ENCODE assay signal across 8 cellular contexts in genomic region chr12:115337693-115338543, GRCh38.
DNase-seq lines count a peak whose midpoint lies in the region; ATAC-seq and TF ChIP-seq lines count a peak whose summit lies in the region.

No MANE protein-coding gene starts in this region.

- no peak overlapping the region for H2BK5ac ChIP-seq in mesenchymal stem cell (ENCODE audit: low read depth, low read length, poor library complexity, severe bottlenecking)

- WGBS in mesenchymal stem cell = 65% methylated on average over 12 of the region's 12 CpGs

- peak overlapping the region in 1 of 2 experiments; percentile 47 for H3K4ac ChIP-seq in mesenchymal stem cell (ENCODE audit: low read depth in 1 of 2, low read length in 2 of 2)

- peak overlapping the region; percentile 56 for H4K8ac ChIP-seq in mesenchymal stem cell (ENCODE audit: low read length)

- no peak overlapping the region for H3K27ac ChIP-seq in colonic mucosa
- no peak overlapping the region for H3K27ac ChIP-seq in mesenchymal stem cell (ENCODE audit: low read length, poor library complexity, severe bottlenecking)

- H2AK5ac ChIP-seq in mesenchymal stem cell (ENCODE audit: low read length, severe bottlenecking) = no peak overlapping the region

- H3K36me3 ChIP-seq in colonic mucosa = no peaks in the 10 kb centered on the region
- H3K36me3 ChIP-seq in mesenchymal stem cell (ENCODE audit: control insufficient read depth in 1 of 2, insufficient read depth in 2 of 2, low read depth in 1 of 2, low read length in 2 of 2) = no peaks in the 10 kb centered on the region

- no peaks in the 10 kb centered on the region for H3K4me1 ChIP-seq in colonic mucosa
- peaks cover 9% of the 10 kb centered on the region for H3K4me1 ChIP-seq in mesenchymal stem cell (ENCODE audit: control insufficient read depth, insufficient read depth, low read depth, low read length)

- H3K4me3 Mint-ChIP-seq in naive thymus-derived CD8-positive, alpha-beta T cell = no peak overlapping the region

- no peak overlapping the region for H3K4me2 ChIP-seq in mesenchymal stem cell (ENCODE audit: low read length, poor library complexity, severe bottlenecking)

- no peaks in the 10 kb centered on the region for H3K9me3 ChIP-seq in colonic mucosa
- H3K9me3 ChIP-seq in mesenchymal stem cell (ENCODE audit: control insufficient read depth, low read length) = peaks cover 5% of the 10 kb centered on the region

- DNase-seq in AG09309 (ENCODE audit: low read depth) (peak; percentile 74), NCI-H128 (lab: John Stamatoyannopoulos, UW; ENCODE audit: unreplicated experiment) (peak; percentile 21), colonic mucosa (peak; percentile 45), mesenchymal stem cell (peak; percentile 97)
- no peak for DNase-seq in naive thymus-derived CD8-positive, alpha-beta T cell

- H2AFZ ChIP-seq in mesenchymal stem cell (ENCODE audit: low read depth, low read length) = peak overlapping the region; percentile 87

- no peaks in the 10 kb centered on the region for H3K79me1 ChIP-seq in mesenchymal stem cell (replicated peaks; ENCODE audit: low read length, poor library complexity, severe bottlenecking)

- peak overlapping the region; percentile 65 to 98 for H2BK12ac ChIP-seq in mesenchymal stem cell (ENCODE audit: low read length in 2 of 2)

- H3K23ac ChIP-seq in mesenchymal stem cell (ENCODE audit: low read length in 2 of 2) = no peak overlapping the region

- TF ChIP-seq CTCF in AG09309 (IDR thresholded peaks at IDR 0.05; ENCODE audit: control insufficient read depth, insufficient read depth, low read depth, low read length, missing control alignments) = no peak
- TF ChIP-seq CTCF in colonic mucosa (IDR thresholded peaks at IDR 0.05) = no peak

- H3K27me3 Mint-ChIP-seq in naive thymus-derived CD8-positive, alpha-beta T cell = peaks cover 0 to 24% (median 9%) of the 10 kb centered on the region in 5 donors

- H2BK15ac ChIP-seq in mesenchymal stem cell (ENCODE audit: low read depth, poor library complexity, severe bottlenecking) = peak overlapping the region; percentile 39

- intact Hi-C loops in colonic mucosa (cut with DNase I) = no loop called here

- H3K18ac ChIP-seq in mesenchymal stem cell (ENCODE audit: low read depth in 1 of 2, low read length in 2 of 2) = peak overlapping the region; percentile 54 to 56

- H3K9me3 Mint-ChIP-seq in naive thymus-derived CD8-positive, alpha-beta T cell = peaks cover 0 to 20% (median 5%) of the 10 kb centered on the region in 9 donors

- no peak for ATAC-seq in HG03571 (IDR thresholded peaks at IDR 0.05; ENCODE audit: unreplicated experiment)
- no peak for ATAC-seq in GM21786 (IDR thresholded peaks at IDR 0.05; ENCODE audit: unreplicated experiment)
- ATAC-seq in GM21723 (IDR thresholded peaks at IDR 0.05; ENCODE audit: unreplicated experiment) = no peak
- no peak for ATAC-seq in naive thymus-derived CD8-positive, alpha-beta T cell

- H3K27me3 ChIP-seq in colonic mucosa (no peaks in the 10 kb centered on the region), mesenchymal stem cell (ENCODE audit: control insufficient read depth in 1 of 2, insufficient read depth in 1 of 2, low read length in 2 of 2) (peaks cover 0 to 10% of the 10 kb centered on the region in 2 experiments)

- no peak overlapping the region for H3K14ac ChIP-seq in mesenchymal stem cell (ENCODE audit: low read length in 2 of 2)

- no peak overlapping the region for H3K27ac Mint-ChIP-seq in naive thymus-derived CD8-positive, alpha-beta T cell

- H3K9ac ChIP-seq in colonic mucosa (ENCODE audit: low read depth in 2 of 2, low read length in 2 of 2) = no peak overlapping the region
- peak overlapping the region; percentile 50 for H3K9ac ChIP-seq in mesenchymal stem cell (ENCODE audit: low read length)

- H3K4me1 Mint-ChIP-seq in naive thymus-derived CD8-positive, alpha-beta T cell = no peaks in the 10 kb centered on the region

- peaks cover 0 to 4% (median 0%) of the 10 kb centered on the region in 3 donors for H3K36me3 Mint-ChIP-seq in naive thymus-derived CD8-positive, alpha-beta T cell

- peak overlapping the region; percentile 22 for H2BK120ac ChIP-seq in mesenchymal stem cell (ENCODE audit: low read depth, low read length)

- no peak overlapping the region for H3K4me3 ChIP-seq in AG09309 (ENCODE audit: control insufficient read depth, low read depth, low read length)
- H3K4me3 ChIP-seq in colonic mucosa = no peak overlapping the region
- H3K4me3 ChIP-seq in mesenchymal stem cell (ENCODE audit: insufficient read depth in 1 of 2, low read depth in 1 of 2, low read length in 2 of 2) = no peak overlapping the region

- POLR2A ChIA-PET in naive thymus-derived CD8-positive, alpha-beta T cell (lab: Charles Lee) = no interaction called here

- peak overlapping the region; percentile 2 for H4K91ac ChIP-seq in mesenchymal stem cell (ENCODE audit: low read length)

Comparison
In these comparisons a context has a peak if more than half of its experiments do, and no peak if none do; other contexts are left out.
1. DNase-seq: peak in AG09309 (single experiment), NCI-H128 (single experiment), colonic mucosa (single experiment) and mesenchymal stem cell (single experiment); none in naive thymus-derived CD8-positive, alpha-beta T cell (0 of 10).